In the genomic region with DNA sequence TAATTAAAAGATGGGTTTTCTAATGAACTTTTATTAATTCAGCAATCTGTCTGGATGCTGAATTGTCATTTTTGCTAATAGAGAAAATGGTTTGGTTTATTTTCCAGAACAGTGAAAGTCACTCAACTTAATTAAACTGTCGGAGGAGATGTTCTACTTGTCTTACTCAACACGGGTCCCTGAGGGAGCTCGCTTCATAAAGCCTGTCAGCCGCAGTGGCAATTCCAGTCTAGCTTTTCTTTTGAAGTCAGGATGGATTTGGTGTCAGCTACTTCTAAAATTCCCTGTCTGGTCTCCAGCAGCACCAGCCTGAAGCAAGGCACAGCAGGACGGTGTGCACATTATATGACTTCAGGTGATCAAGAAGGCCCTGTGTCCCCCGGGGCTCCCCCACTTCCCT, we compare ENCODE assay signal across 8 cellular contexts.
"Had no signal": no experiment of that assay in that cellular context is flagged by ENCODE, and none has a peak within 500 bp of the region (broad histone marks: within the 10 kb centered on the region; RNA-seq: fewer than 3 reads in every experiment).

No MANE protein-coding gene starts in this region.

- H2AFZ ChIP-seq: GM23248 had no signal

- ATAC-seq: HCT116, K562 had no signal

- H3K36me3 ChIP-seq: HAP-1 had no signal

- H3K9me3 ChIP-seq: HAP-1 had no signal

- H3K27ac ChIP-seq: GM23248 had no signal

- H3K4me1 ChIP-seq: HAP-1 had no signal

- H3K4me3 ChIP-seq: GM23248, HAP-1, K562 had no signal

- H3K9ac ChIP-seq: GM23248 had no signal

- DNase-seq: GM23248, GOT3, H7, HFFc6, IMR-90 had no signal
